10 cellular contexts compared by ENCODE assay signal in genomic region chr22:27175974-27176373, GRCh38.
"Had no signal": no experiment of that assay in that cellular context is flagged by ENCODE, and none has a peak within 500 bp of the region (broad histone marks: within the 10 kb centered on the region; RNA-seq: fewer than 3 reads in every experiment).

No MANE protein-coding gene starts in this region.

- H3K27ac Mint-ChIP-seq: H9, HFFc6 had no signal

- H2AFZ ChIP-seq: GM23248 had no signal

- H3K9ac ChIP-seq: GM23248, KMS-11 had no signal

- H3K4me3 Mint-ChIP-seq: HFFc6 had no signal

- H3K4me3 ChIP-seq: GM23248 had no signal

- DNase-seq: GM23248, H9, HCEC 1CT, HFFc6, IMR-90, KBM-7 had no signal

- H3K4me2 ChIP-seq: KMS-11 had no signal

- FAIRE-seq: H1, H54 had no signal

- H3K27ac ChIP-seq: GM23248, HL-60, KMS-11 had no signal

- H3K9me3 Mint-ChIP-seq: H9, HFFc6 had no signal
